ENCODE assay signal across 1 cellular context in genomic region chr6:35438378-35438777, GRCh38.
TF ChIP-seq lines count a peak whose summit lies in the region.

No MANE protein-coding gene starts in this region.

TF ChIP-seq in HepG2, 621 proteins besides CTCF, POLR2A, EP300 and RAD21:
- no peak for TF ChIP-seq GLMP (CRISPR knock-in tag; IDR thresholded peaks at IDR 0.05; ENCODE audit: borderline replicate concordance)
- no peak for TF ChIP-seq ZNF296 (CRISPR knock-in tag; conservative IDR thresholded peaks at IDR 0.05)
- peak; percentile 56 for TF ChIP-seq ZNF121 (CRISPR knock-in tag; IDR thresholded peaks at IDR 0.05)
- TF ChIP-seq ARHGAP35 (CRISPR knock-in tag; IDR thresholded peaks at IDR 0.05; ENCODE audit: borderline replicate concordance): no peak
- TF ChIP-seq ZNF770 (CRISPR knock-in tag; IDR thresholded peaks at IDR 0.05): peak; percentile 75
